ENCODE assay signal across 29 cellular contexts in the genomic region with DNA sequence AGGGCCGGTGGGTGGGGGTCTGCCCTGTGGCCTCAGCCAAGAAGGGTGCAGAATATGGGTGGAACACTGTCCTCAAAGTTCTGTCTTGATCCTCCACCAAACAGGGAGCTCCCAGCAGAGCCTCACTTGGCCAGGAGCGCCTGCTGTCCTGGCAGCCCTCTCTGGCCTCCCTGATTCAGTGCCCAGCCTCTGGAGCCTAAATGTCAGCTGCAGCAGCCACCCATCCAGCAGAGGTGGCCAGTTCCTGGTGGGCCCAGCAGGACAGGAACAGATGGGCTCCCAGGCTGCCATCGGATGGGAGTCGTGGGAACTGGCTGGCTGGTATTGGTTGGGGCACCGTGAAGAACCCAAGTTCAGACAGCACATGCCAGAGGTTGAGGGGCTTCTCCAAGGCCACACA. TPM values are rescaled to one million over a fixed set of nuclear protein-coding genes. Genes with fewer than 3 reads are reported as not detected.
A peak's percentile ranks its signal among the peaks of the same experiment; 100 is the strongest.
DNase-seq lines count a peak whose midpoint lies in the region; ATAC-seq and TF ChIP-seq lines count a peak whose summit lies in the region.
"Had no signal": no experiment of that assay in that cellular context is flagged by ENCODE, and none has a peak within 500 bp of the region (broad histone marks: within the 10 kb centered on the region; RNA-seq: fewer than 3 reads in every experiment).

No MANE protein-coding gene starts in this region.

- no peak for ATAC-seq in T-helper 17 cell
- no peak for ATAC-seq in GM19324 (IDR thresholded peaks at IDR 0.05; ENCODE audit: low FRiP score, unreplicated experiment)
- ATAC-seq: activated CD4-positive, alpha-beta T cell treated with anti-CD3 and anti-CD28 coated beads for 36 hours; activated T-cell treated with anti-CD3 and anti-CD28 coated beads, Interleukin-2, amount 50 U/mL, for 4 hours; GM23338; left colon; stimulated activated naive CD8-positive, alpha-beta T cell treated with anti-CD3 and anti-CD28 coated beads, Interleukin-15, amount 100 ng/mL, for 72 hours had no signal

- TF ChIP-seq CTCF in neutrophil (IDR thresholded peaks at IDR 0.05), result no peak

- H3K9me3 ChIP-seq in T-helper 17 cell (ENCODE audit: control insufficient read depth, low read length, poor library complexity, severe bottlenecking), result no peaks in the 10 kb centered on the region
- no peaks in the 10 kb centered on the region for H3K9me3 ChIP-seq in neutrophil
- H3K9me3 ChIP-seq: thyroid gland, uterus had no signal

- H3K27me3 ChIP-seq in neutrophil, result no peaks in the 10 kb centered on the region
- H3K27me3 ChIP-seq: thyroid gland, uterus had no signal

- DNase-seq in activated CD8-positive, alpha-beta memory T cell treated with anti-CD3 and anti-CD28 coated beads, Interleukin-2, amount 50 U/mL, for 48 hours, result peak; percentile 49
- DNase-seq in activated CD8-positive, alpha-beta memory T cell treated with anti-CD3 and anti-CD28 coated beads, Interleukin-2, amount 50 U/mL, for 4 hours, result no peak
- DNase-seq in T-helper 17 cell (no peak), OCI-M1 (lab: John Stamatoyannopoulos, UW) (no peak)
- DNase-seq: 8988T; activated CD4-positive, alpha-beta T cell treated with anti-CD3 and anti-CD28 coated beads for 36 hours; activated CD8-positive, alpha-beta memory T cell treated with anti-CD3 and anti-CD28 coated beads for 24 hours; activated gamma-delta T cell; activated T-cell treated with anti-CD3 and anti-CD28 coated beads, Interleukin-2, amount 50 U/mL, for 4 hours; CD4-positive, alpha-beta T cell; effector memory CD4-positive, alpha-beta T cell; immature natural killer cell; left colon; NCI-H1048; NCI-H187; NCI-H2171; NCI-H510A; nephron progenitor cell; stimulated activated CD4-positive, alpha-beta T cell treated with anti-CD3 and anti-CD28 coated beads, Interleukin-2, amount 100 ng/mL, for 24 hours; stimulated activated naive CD8-positive, alpha-beta T cell treated with anti-CD3 and anti-CD28 coated beads, Interleukin-15, amount 100 ng/mL, for 72 hours; thyroid gland; uterus had no signal

- H3K4me3 Mint-ChIP-seq in T-helper 17 cell, result no peak overlapping the region
- H3K4me3 Mint-ChIP-seq: activated T-cell treated with anti-CD3 and anti-CD28 coated beads, Interleukin-2, amount 50 U/mL, for 4 hours; CD4-positive, alpha-beta T cell; GM23338; immature natural killer cell; nephron progenitor cell had no signal

- peaks cover 55% of the 10 kb centered on the region for H3K36me3 ChIP-seq in neutrophil
- H3K36me3 ChIP-seq: uterus had no signal

- peak overlapping the region; percentile 59 for H3K27ac ChIP-seq in neutrophil
- H3K27ac ChIP-seq: coronary artery, epithelial cell of prostate, thyroid gland, uterus, VCaP had no signal

- no peak overlapping the region for H3K4me3 ChIP-seq in neutrophil (ENCODE audit: low read depth in 1 of 2, low read length in 1 of 2)
- H3K4me3 ChIP-seq: coronary artery, GM23338, smooth muscle cell, thyroid gland, uterus had no signal

- peak overlapping the region; percentile 93 for H3K27ac Mint-ChIP-seq in T-helper 17 cell
- H3K27ac Mint-ChIP-seq: activated CD4-positive, alpha-beta T cell treated with anti-CD3 and anti-CD28 coated beads for 36 hours; CD4-positive, alpha-beta T cell; GM23338; nephron progenitor cell had no signal

- peaks cover 12% of the 10 kb centered on the region for H3K4me1 Mint-ChIP-seq in T-helper 17 cell

- no peaks in the 10 kb centered on the region for H3K27me3 Mint-ChIP-seq in T-helper 17 cell
- H3K27me3 Mint-ChIP-seq: activated CD4-positive, alpha-beta T cell treated with anti-CD3 and anti-CD28 coated beads for 36 hours; CD4-positive, alpha-beta T cell; stimulated activated naive CD8-positive, alpha-beta T cell treated with anti-CD3 and anti-CD28 coated beads, Interleukin-15, amount 100 ng/mL, for 72 hours had no signal

- H3K36me3 Mint-ChIP-seq in T-helper 17 cell (ENCODE audit: low read depth), result no peaks in the 10 kb centered on the region

- peaks cover 12 to 13% of the 10 kb centered on the region in 2 experiments for H3K4me1 ChIP-seq in neutrophil (ENCODE audit: control insufficient read depth in 1 of 2, insufficient read depth in 1 of 2, low read depth in 1 of 2, low read length in 1 of 2)

RNA-seq across cellular contexts. Expression of gene USE1, which starts 1.8 kb away (rescaled TPM):
- 10 to 100 TPM; 21.7 to 23.1 TPM for total RNA-seq in T-helper 17 cell

RNA-seq across cellular contexts. Expression of gene OCEL1, which starts 12.7 kb away (rescaled TPM):
- total RNA-seq in T-helper 17 cell, result 10 to 100 TPM; 13.9 to 14.9 TPM

RNA-seq across cellular contexts. Expression of gene NR2F6, which starts 32.4 kb away (rescaled TPM):
- total RNA-seq in T-helper 17 cell, result 1 to 10 TPM; 1.8 to 2.1 TPM

RNA-seq across cellular contexts. Expression of gene USHBP1, which starts 51.2 kb away (rescaled TPM):
- under 1 TPM in 1 of 2 donors, not detected in 1; 0.26 TPM for total RNA-seq in T-helper 17 cell
- total RNA-seq: CD4-positive, alpha-beta T cell; smooth muscle cell had no signal

RNA-seq across cellular contexts. Expression of gene BABAM1, which starts 53.9 kb away (rescaled TPM):
- 10 to 100 TPM; 70.7 to 72.2 TPM for total RNA-seq in T-helper 17 cell
